ENCODE assay signal across 13 cellular contexts in the genomic region with DNA sequence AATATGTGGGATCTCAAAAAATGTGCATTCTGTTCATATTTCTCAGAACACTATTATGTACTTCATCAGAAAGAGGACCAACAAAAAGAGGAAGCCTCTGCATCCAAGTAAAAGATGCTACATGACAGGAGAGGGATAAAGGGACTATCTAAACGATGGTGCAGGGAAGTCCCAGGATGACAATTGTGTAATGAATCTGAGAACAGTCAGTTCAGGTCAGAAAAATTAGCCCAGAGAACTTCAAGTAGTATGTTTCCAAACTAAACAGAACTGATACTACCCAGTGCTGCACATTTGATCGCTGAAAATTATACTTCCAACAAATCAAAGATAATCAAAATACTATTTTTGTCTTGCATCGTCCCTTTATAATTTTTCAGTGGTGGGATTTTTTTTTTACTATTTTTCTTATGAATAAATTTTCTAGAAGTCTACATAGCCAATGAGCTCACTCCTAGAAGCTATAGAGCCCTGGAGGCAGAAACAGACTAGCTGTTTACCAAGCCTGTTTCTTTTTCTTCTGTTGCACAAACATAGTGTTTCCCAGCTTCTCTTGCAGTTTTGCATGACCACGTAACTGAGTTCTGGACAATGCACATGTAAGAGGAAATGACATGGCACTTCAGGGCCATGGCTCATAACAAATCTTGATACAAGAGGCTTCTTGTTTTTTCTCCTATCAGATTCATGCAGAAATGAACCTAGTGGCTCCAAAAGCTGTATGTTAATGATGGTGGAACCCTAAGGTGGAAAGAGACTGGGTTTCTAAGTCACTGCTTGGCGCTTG.
DNase-seq lines count a peak whose midpoint lies in the region; ATAC-seq, FAIRE-seq and TF ChIP-seq lines count a peak whose summit lies in the region.
"Had no signal": no experiment of that assay in that cellular context is flagged by ENCODE, and none has a peak within 500 bp of the region (broad histone marks: within the 10 kb centered on the region; RNA-seq: fewer than 3 reads in every experiment).

No MANE protein-coding gene starts in this region.

- H3K36me3 ChIP-seq in adipocyte (ENCODE audit: control insufficient read depth, insufficient read depth, low read length, severe bottlenecking): no peaks in the 10 kb centered on the region
- no peaks in the 10 kb centered on the region for H3K36me3 ChIP-seq in PC-3 (ENCODE audit: low read depth, low read length)
- H3K36me3 ChIP-seq: stomach had no signal

- H3K9me3 ChIP-seq in adipocyte (ENCODE audit: control insufficient read depth, low read length): no peaks in the 10 kb centered on the region
- no peaks in the 10 kb centered on the region for H3K9me3 ChIP-seq in PC-3 (ENCODE audit: low read length)
- H3K9me3 ChIP-seq: stomach had no signal

- peaks cover 22% of the 10 kb centered on the region for H3K4me1 ChIP-seq in adipocyte (ENCODE audit: control insufficient read depth, insufficient read depth, low read length)
- peaks cover 27% of the 10 kb centered on the region for H3K4me1 ChIP-seq in PC-3 (ENCODE audit: insufficient read depth, low read length)

- intact Hi-C loops in PC-3 (cut with micrococcal nuclease): loop anchor here (2.0 to 10.0 kb wide), 5 partner anchors 191 to 1499 kb away; a partner anchor contains a TSS

- no peak overlapping the region for H3K27ac ChIP-seq in PC-3 (ENCODE audit: low read length)

- no peak overlapping the region for H2AFZ ChIP-seq in PC-3 (ENCODE audit: low read length)

- no peak for FAIRE-seq in frontal cortex (lab: Jason Lieb, UNC)

- DNase-seq in adipocyte (ENCODE audit: low read depth) (peak; percentile 45), renal cortical epithelial cell (ENCODE audit: low read depth) (peak; percentile 68), frontal cortex (ENCODE audit: low spot score in 2 of 2) (no peak), PC-3 (no peak), occipital lobe (lab: John Stamatoyannopoulos, UW) (no peak)
- DNase-seq: activated T-cell treated with anti-CD3 and anti-CD28 coated beads, Interleukin-2, amount 50 U/mL, for 4 hours; DND-41; hypothalamus; NCI-H526; stomach; T-helper 17 cell had no signal

- TF ChIP-seq CTCF in PC-3 (conservative IDR thresholded peaks at IDR 0.05; ENCODE audit: low read depth, low read length): no peak

- H3K4me3 ChIP-seq in adipocyte (ENCODE audit: low read length) (no peak overlapping the region), PC-3 (ENCODE audit: low read length) (no peak overlapping the region)
- H3K4me3 ChIP-seq: stomach had no signal

- CTCF ChIA-PET in PC-3 (lab: Charles Lee): no interaction called here

- BruUV-seq in PC-3 (replicated peaks; lab: Mats Ljungman, UMichigan): no TSS peak

- no peaks in the 10 kb centered on the region for H3F3A ChIP-seq in PC-3 (ENCODE audit: low read length, unreplicated experiment)

- H3K79me2 ChIP-seq in PC-3 (ENCODE audit: low read length): no peaks in the 10 kb centered on the region

- ATAC-seq in GM18858 (IDR thresholded peaks at IDR 0.05; ENCODE audit: unreplicated experiment) (peak; percentile 31), HG02852 (IDR thresholded peaks at IDR 0.05; ENCODE audit: unreplicated experiment) (peak; percentile 39), PC-3 (no peak)
- ATAC-seq: activated T-cell treated with anti-CD3 and anti-CD28 coated beads, Interleukin-2, amount 50 U/mL, for 4 hours; T-helper 17 cell had no signal

- H3K4me2 ChIP-seq in PC-3 (ENCODE audit: low read length): no peak overlapping the region

- no peaks in the 10 kb centered on the region for H3K9me2 ChIP-seq in PC-3 (replicated peaks; ENCODE audit: low read length)

- POLR2A ChIA-PET in PC-3 (lab: Charles Lee; ENCODE audit: unreplicated experiment): no interaction called here

- no peak overlapping the region for H3K9ac ChIP-seq in adipocyte (ENCODE audit: low read length)
- H3K9ac ChIP-seq in PC-3 (ENCODE audit: low read length): no peak overlapping the region

- no peaks in the 10 kb centered on the region for H3K27me3 ChIP-seq in adipocyte (replicated peaks; ENCODE audit: control insufficient read depth, insufficient read depth, low read length)
- H3K27me3 ChIP-seq in PC-3 (ENCODE audit: low read length): no peaks in the 10 kb centered on the region
- H3K27me3 ChIP-seq: stomach had no signal

- no peaks in the 10 kb centered on the region for H4K20me1 ChIP-seq in PC-3 (ENCODE audit: low read length)

Comparison
In these comparisons a context has a peak if more than half of its experiments do, and no peak if none do; other contexts are left out.
1. DNase-seq: peak in adipocyte (single experiment) and renal cortical epithelial cell (single experiment); none in frontal cortex (0 of 2), PC-3 (single experiment) and occipital lobe (single experiment).